8 cellular contexts compared by ENCODE assay signal in the genomic region with DNA sequence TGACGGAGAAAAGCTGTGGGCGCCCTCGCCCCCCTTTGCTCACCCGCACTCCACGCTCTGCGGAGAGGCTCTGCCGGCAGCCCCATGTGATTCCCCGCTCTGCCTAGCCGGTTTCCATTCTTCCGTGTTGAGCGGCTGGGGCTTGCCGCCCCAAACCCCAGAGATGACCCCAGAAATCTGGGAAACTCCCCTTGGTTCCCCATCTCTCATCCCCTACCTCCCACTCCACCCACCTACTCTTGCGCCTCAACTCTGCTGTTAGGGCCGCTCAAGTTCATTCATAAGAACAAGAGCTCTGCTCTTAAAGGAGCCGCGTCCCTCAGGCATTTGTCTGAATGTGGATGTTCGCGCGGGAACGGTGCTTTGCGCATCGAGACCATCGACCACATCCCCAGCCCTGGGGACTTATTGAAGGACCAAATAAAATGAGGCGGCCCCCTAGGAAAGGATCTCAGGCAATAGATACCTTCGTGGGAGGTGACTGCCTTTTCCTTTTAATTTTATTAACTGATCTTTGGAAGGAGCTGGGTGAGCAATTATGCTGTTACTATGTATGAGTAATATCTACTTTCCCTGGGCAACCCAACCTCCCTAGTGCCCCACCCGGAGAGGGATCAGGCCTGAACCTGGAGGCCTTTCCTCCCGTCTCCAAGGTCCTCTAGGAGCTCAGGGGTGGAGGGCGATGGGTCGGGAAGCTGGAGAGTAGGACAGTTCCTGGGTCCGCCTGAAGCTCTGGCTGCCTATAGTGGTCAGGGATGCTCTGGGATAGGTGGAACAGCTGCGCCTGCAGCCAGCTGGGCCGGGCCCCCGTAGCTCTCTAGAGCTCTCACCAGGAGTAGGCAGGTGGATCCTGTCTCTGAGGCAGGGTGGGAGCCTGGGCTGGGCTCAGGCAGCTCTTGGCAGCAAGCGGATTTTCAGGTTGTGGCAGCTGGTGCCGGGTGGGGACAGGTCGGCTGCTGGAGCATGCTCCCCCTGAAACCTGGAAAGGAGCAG. TPM values are rescaled to one million over a fixed set of nuclear protein-coding genes. Genes with fewer than 3 reads are reported as not detected.
DNase-seq lines count a peak whose midpoint lies in the region; ATAC-seq and TF ChIP-seq lines count a peak whose summit lies in the region.

No MANE protein-coding gene starts in this region.

- no peaks in the 10 kb centered on the region for H3K9me3 Mint-ChIP-seq in stimulated activated naive CD8-positive, alpha-beta T cell treated with anti-CD3 and anti-CD28 coated beads, Interleukin-15, Interleukin-2, amounts not matched to agents 100 ng/mL and 50 ng/mL, for 24 hours

- H3K36me3 Mint-ChIP-seq in stimulated activated naive CD8-positive, alpha-beta T cell treated with anti-CD3 and anti-CD28 coated beads, Interleukin-15, Interleukin-2, amounts not matched to agents 100 ng/mL and 50 ng/mL, for 24 hours (ENCODE audit: low read depth): peaks cover 38% of the 10 kb centered on the region

- ATAC-seq in HG03045 (IDR thresholded peaks at IDR 0.05; ENCODE audit: unreplicated experiment): peak; percentile 48

- peak; percentile 85 for DNase-seq in GM13976 (ENCODE audit: low spot score)
- DNase-seq in NCI-H2196 treated with DMSO at 0.1 percent for 48 hours (lab: John Stamatoyannopoulos, UW; ENCODE audit: unreplicated experiment): peak; percentile 50
- peak; percentile 28 to 39 for DNase-seq in activated CD4-positive, alpha-beta T cell treated with anti-CD3 and anti-CD28 coated beads, Interleukin-2, amount 50 U/mL, for 24 hours (ENCODE audit: low read depth in 1 of 2, low spot score in 1 of 2)

- peak overlapping the region; percentile 66 for H3K9ac ChIP-seq in mucosa of stomach (ENCODE audit: low read length)

- H3K4me1 Mint-ChIP-seq in stimulated activated naive CD8-positive, alpha-beta T cell treated with anti-CD3 and anti-CD28 coated beads, Interleukin-15, Interleukin-2, amounts not matched to agents 100 ng/mL and 50 ng/mL, for 24 hours (ENCODE audit: low read depth): peaks cover 50% of the 10 kb centered on the region

- in situ Hi-C loops in GM13976 (cut with MboI; ENCODE audit: low sequenced_read_pairs, unreplicated experiment): no loop called here

- H3K27me3 Mint-ChIP-seq in stimulated activated naive CD8-positive, alpha-beta T cell treated with anti-CD3 and anti-CD28 coated beads, Interleukin-15, Interleukin-2, amounts not matched to agents 100 ng/mL and 50 ng/mL, for 24 hours: no peaks in the 10 kb centered on the region

- peak overlapping the region; percentile 34 for H3K4me3 ChIP-seq in ectodermal cell (ENCODE audit: insufficient read depth, low read depth, low read length)
- peak overlapping the region; percentile 37 for H3K4me3 ChIP-seq in mucosa of stomach (ENCODE audit: low read length)

- no peaks in the 10 kb centered on the region for H3K9me3 ChIP-seq in ectodermal cell (ENCODE audit: control insufficient read depth, low read length)
- no peaks in the 10 kb centered on the region for H3K9me3 ChIP-seq in mucosa of stomach (ENCODE audit: control insufficient read depth, low read length)

- TF ChIP-seq CTCF in 22Rv1 (IDR thresholded peaks at IDR 0.05) (no peak), GM13976 (IDR thresholded peaks at IDR 0.05; ENCODE audit: borderline replicate concordance, control extremely low read depth, extremely low read depth, insufficient read depth, missing control alignments) (no peak)

- H3K4me1 ChIP-seq in ectodermal cell (ENCODE audit: control insufficient read depth, insufficient read depth, low read length): peaks cover 9% of the 10 kb centered on the region
- peaks cover 44% of the 10 kb centered on the region for H3K4me1 ChIP-seq in mucosa of stomach (ENCODE audit: control insufficient read depth, insufficient read depth, low read length)

- peaks cover 47% of the 10 kb centered on the region for H3K27me3 ChIP-seq in ectodermal cell (ENCODE audit: control insufficient read depth, insufficient read depth, low read length, poor library complexity, severe bottlenecking)
- H3K27me3 ChIP-seq in mucosa of stomach (ENCODE audit: control insufficient read depth, insufficient read depth, low read length): no peaks in the 10 kb centered on the region

- peak overlapping the region; percentile 34; the same call in 1 of the 2 replicates for H3K27ac ChIP-seq in 22Rv1
- no peak overlapping the region for H3K27ac ChIP-seq in ectodermal cell (ENCODE audit: insufficient read depth, low read depth, low read length, poor library complexity, severe bottlenecking)

- H3K36me3 ChIP-seq in ectodermal cell (ENCODE audit: control insufficient read depth, insufficient read depth, low read length) (no peaks in the 10 kb centered on the region), mucosa of stomach (ENCODE audit: control insufficient read depth, insufficient read depth, low read length) (no peaks in the 10 kb centered on the region)

- 19 to 20% methylated on average over 36 of the region's 36 CpGs for WGBS in ectodermal cell, 2 experiments

- H3K4me3 Mint-ChIP-seq in stimulated activated naive CD8-positive, alpha-beta T cell treated with anti-CD3 and anti-CD28 coated beads, Interleukin-15, Interleukin-2, amounts not matched to agents 100 ng/mL and 50 ng/mL, for 24 hours: peak overlapping the region; percentile 93

- peak overlapping the region; percentile 90 for H3K27ac Mint-ChIP-seq in stimulated activated naive CD8-positive, alpha-beta T cell treated with anti-CD3 and anti-CD28 coated beads, Interleukin-15, Interleukin-2, amounts not matched to agents 100 ng/mL and 50 ng/mL, for 24 hours

RNA-seq across cellular contexts. Expression of a gene that starts 0.9 kb away (rescaled TPM):
- polyA plus RNA-seq in ectodermal cell (2013, experiment 1 of 4): 2.5 TPM
- 1.5 TPM for polyA plus RNA-seq in ectodermal cell (2013, experiment 2 of 4)
- 2.3 TPM for polyA plus RNA-seq in ectodermal cell (2013, experiment 3 of 4)
- polyA plus RNA-seq in ectodermal cell (2013, experiment 4 of 4): 2.4 TPM

RNA-seq across cellular contexts. Expression of a gene that starts 54.1 kb away (rescaled TPM):
- polyA plus RNA-seq in ectodermal cell (2013, experiment 1 of 4): 48.7 TPM
- polyA plus RNA-seq in ectodermal cell (2013, experiment 2 of 4): 63.9 TPM
- polyA plus RNA-seq in ectodermal cell (2013, experiment 3 of 4): 49.1 TPM
- 56.8 TPM for polyA plus RNA-seq in ectodermal cell (2013, experiment 4 of 4)

Comparison
In these comparisons a context has a peak if more than half of its experiments do, and no peak if none do; other contexts are left out.
1. DNase-seq: peak in every context shown above with its lines; median percentile 85 in GM13976; 50 in NCI-H2196 treated with DMSO at 0.1 percent for 48 hours; 34 in activated CD4-positive, alpha-beta T cell treated with anti-CD3 and anti-CD28 coated beads, Interleukin-2, amount 50 U/mL, for 24 hours.